ENCODE assay signal across 1 cellular context in genomic region chr5:150700298-150700599, GRCh38.
TF ChIP-seq lines count a peak whose summit lies in the region.

No MANE protein-coding gene starts in this region.

TF ChIP-seq in HCT116, 20 proteins besides CTCF, POLR2A, EP300 and RAD21 (continued from another document):
- TF ChIP-seq ZNF274 (IDR thresholded peaks at IDR 0.05; ENCODE audit: low read depth, low read length): no peak
